ENCODE assay signal across 10 cellular contexts in genomic region chr7:47757946-47758371, GRCh38.
DNase-seq lines count a peak whose midpoint lies in the region; ATAC-seq, FAIRE-seq and TF ChIP-seq lines count a peak whose summit lies in the region.
"Had no signal": no experiment of that assay in that cellular context is flagged by ENCODE, and none has a peak within 500 bp of the region (broad histone marks: within the 10 kb centered on the region; RNA-seq: fewer than 3 reads in every experiment).

No MANE protein-coding gene starts in this region.

- intact Hi-C loops in pancreas (cut with DNase I), result no loop called here

- DNase-seq in AG08395 (ENCODE audit: low spot score) (peak; percentile 92), SW480 (ENCODE audit: low spot score) (peak; percentile 57), foreskin fibroblast (peak; percentile 95 to 98), pancreas (no peak), G401 (ENCODE audit: low spot score) (no peak)
- no peak for DNase-seq in effector memory CD4-positive, alpha-beta T cell
- DNase-seq: effector CD4-positive, alpha-beta T cell had no signal

- ATAC-seq in pancreas (peak in 3 of 4 donors; percentile 38 to 57 (median 49)), HG03196 (IDR thresholded peaks at IDR 0.05; ENCODE audit: unreplicated experiment) (no peak), GM19395 (IDR thresholded peaks at IDR 0.05; ENCODE audit: unreplicated experiment) (no peak)

- H3K36me3 ChIP-seq in pancreas, result no peaks in the 10 kb centered on the region
- no peaks in the 10 kb centered on the region for H3K36me3 ChIP-seq in effector memory CD4-positive, alpha-beta T cell (ENCODE audit: control insufficient read depth, insufficient read depth, low read length)

- no peaks in the 10 kb centered on the region for H3K9me3 ChIP-seq in pancreas
- no peaks in the 10 kb centered on the region for H3K9me3 ChIP-seq in effector memory CD4-positive, alpha-beta T cell (ENCODE audit: control insufficient read depth, low read length)

- TF ChIP-seq CTCF in foreskin fibroblast (IDR thresholded peaks at IDR 0.05; ENCODE audit: low read depth, low read length), result no peak
- TF ChIP-seq CTCF in pancreas (IDR thresholded peaks at IDR 0.05), result no peak

- in situ Hi-C loops in G401 (cut with HindIII; ENCODE audit: low sequenced_read_pairs), result no loop called here

- no peaks in the 10 kb centered on the region for H3K4me1 ChIP-seq in pancreas
- no peaks in the 10 kb centered on the region for H3K4me1 ChIP-seq in effector memory CD4-positive, alpha-beta T cell (ENCODE audit: control insufficient read depth, insufficient read depth, low read length, poor library complexity, severe bottlenecking)

- no peaks in the 10 kb centered on the region for H3K27me3 ChIP-seq in pancreas
- no peaks in the 10 kb centered on the region for H3K27me3 ChIP-seq in effector memory CD4-positive, alpha-beta T cell (replicated peaks; ENCODE audit: control insufficient read depth, insufficient read depth, low read length, poor library complexity, severe bottlenecking)

- no peak for FAIRE-seq in pancreas (lab: Jason Lieb, UNC)

- 77 to 81% methylated on average over 10 of the region's 10 CpGs for WGBS in pancreas, 2 donors

- H3K4me3 ChIP-seq in foreskin fibroblast (ENCODE audit: low read depth in 1 of 2, low read length in 2 of 2) (no peak overlapping the region), pancreas (no peak overlapping the region)
- H3K4me3 ChIP-seq in effector memory CD4-positive, alpha-beta T cell (ENCODE audit: insufficient read depth, low read depth, low read length, poor library complexity, severe bottlenecking), result no peak overlapping the region

- H3K27ac ChIP-seq in pancreas, result no peak overlapping the region
- H3K27ac ChIP-seq in effector memory CD4-positive, alpha-beta T cell (ENCODE audit: insufficient read depth, low read length, poor library complexity, severe bottlenecking), result no peak overlapping the region
- H3K27ac ChIP-seq: C4-2B had no signal

Comparison
In these comparisons a context has a peak if more than half of its experiments do, and no peak if none do; other contexts are left out.
1. DNase-seq: peak in AG08395 (single experiment), SW480 (single experiment) and foreskin fibroblast (2 of 2); none in pancreas (0 of 6), effector memory CD4-positive, alpha-beta T cell (0 of 3) and G401 (single experiment).
2. ATAC-seq: peak in pancreas (3 of 4); none in HG03196 (single experiment) and GM19395 (single experiment).